In the genomic region with DNA sequence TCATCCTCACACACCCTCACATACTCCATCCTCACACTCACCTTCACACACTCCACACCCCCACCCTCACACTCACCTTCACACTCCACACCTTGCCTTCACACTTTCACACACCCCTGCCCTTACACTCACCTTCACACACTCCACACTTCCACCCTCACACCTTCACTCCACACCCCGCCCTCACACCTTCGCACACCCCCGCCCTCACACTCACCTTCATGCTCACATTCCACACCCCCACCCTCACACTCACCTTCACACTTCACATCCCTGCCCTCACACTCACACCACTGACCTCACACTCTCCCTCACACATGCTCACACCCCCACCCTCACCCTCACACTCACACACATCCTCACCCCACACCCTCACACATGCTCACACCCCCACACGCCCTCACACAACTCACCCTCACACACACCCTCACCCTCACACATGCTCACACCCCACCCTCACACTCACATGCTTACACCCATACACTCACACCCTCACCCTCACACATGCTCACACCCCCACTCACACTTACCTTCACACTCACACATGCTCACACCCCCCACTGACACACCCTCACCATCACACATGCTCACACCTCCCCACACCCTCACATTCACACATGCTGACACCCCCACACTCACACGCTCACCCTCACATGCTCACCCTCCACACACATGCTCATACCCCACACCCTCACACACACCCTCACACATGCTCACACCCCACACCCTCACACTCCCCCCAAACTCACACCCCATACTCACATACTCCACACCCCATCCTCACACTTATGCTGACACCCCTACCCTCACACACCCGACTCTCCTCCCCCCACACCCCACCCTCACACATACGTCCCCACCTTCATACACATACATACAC, we compare ENCODE assay signal across 25 cellular contexts. TPM values are rescaled to one million over a fixed set of nuclear protein-coding genes. Genes with fewer than 3 reads are reported as not detected.
DNase-seq lines count a peak whose midpoint lies in the region; ATAC-seq and TF ChIP-seq lines count a peak whose summit lies in the region.
"Had no signal": no experiment of that assay in that cellular context is flagged by ENCODE, and none has a peak within 500 bp of the region (broad histone marks: within the 10 kb centered on the region; RNA-seq: fewer than 3 reads in every experiment).

No MANE protein-coding gene starts in this region.

- 92% methylated on average over 7 of the region's 7 CpGs for WGBS in suprapubic skin

- peak overlapping the region; percentile 27 for H3K27ac Mint-ChIP-seq in activated naive CD8-positive, alpha-beta T cell treated with anti-CD3 and anti-CD28 coated beads for 36 hours
- no peak overlapping the region for H3K27ac Mint-ChIP-seq in activated naive CD8-positive, alpha-beta T cell treated with anti-CD3 and anti-CD28 coated beads, Interleukin-2, amount 50 U/mL, for 24 hours
- no peak overlapping the region for H3K27ac Mint-ChIP-seq in activated naive CD8-positive, alpha-beta T cell treated with anti-CD3 and anti-CD28 coated beads, Interleukin-2, amount 10 ng/mL, durations not matched to agents 7 days and 5 days
- H3K27ac Mint-ChIP-seq: activated B cell treated with CpG ODN at 0.5 μM for 24 hours, neural progenitor cell had no signal

- no peak for TF ChIP-seq EP300 in suprapubic skin (IDR thresholded peaks at IDR 0.05)

- peaks cover 39% of the 10 kb centered on the region for H3K36me3 Mint-ChIP-seq in activated naive CD8-positive, alpha-beta T cell treated with anti-CD3 and anti-CD28 coated beads for 36 hours
- peaks cover 30% of the 10 kb centered on the region for H3K36me3 Mint-ChIP-seq in activated naive CD8-positive, alpha-beta T cell treated with anti-CD3 and anti-CD28 coated beads, Interleukin-2, amount 50 U/mL, for 24 hours (ENCODE audit: low read depth)
- peaks cover 17% of the 10 kb centered on the region for H3K36me3 Mint-ChIP-seq in activated naive CD8-positive, alpha-beta T cell treated with anti-CD3 and anti-CD28 coated beads, Interleukin-2, amount 10 ng/mL, durations not matched to agents 7 days and 5 days
- H3K36me3 Mint-ChIP-seq: neural progenitor cell had no signal

- ATAC-seq in activated naive CD8-positive, alpha-beta T cell treated with anti-CD3 and anti-CD28 coated beads, Interleukin-2, amount 50 U/mL, for 24 hours: no peak
- no peak for ATAC-seq in activated naive CD8-positive, alpha-beta T cell treated with anti-CD3 and anti-CD28 coated beads, Interleukin-2, amount 10 ng/mL, durations not matched to agents 7 days and 5 days (ENCODE audit: low read depth)
- ATAC-seq in HG03135 (IDR thresholded peaks at IDR 0.05; ENCODE audit: unreplicated experiment): no peak
- ATAC-seq: Panc1 had no signal

- no peak for TF ChIP-seq POLR2A in suprapubic skin (IDR thresholded peaks at IDR 0.05)

- peaks cover 9% of the 10 kb centered on the region for H3K9me3 Mint-ChIP-seq in activated naive CD8-positive, alpha-beta T cell treated with anti-CD3 and anti-CD28 coated beads for 36 hours
- H3K9me3 Mint-ChIP-seq in activated naive CD8-positive, alpha-beta T cell treated with anti-CD3 and anti-CD28 coated beads, Interleukin-2, amount 50 U/mL, for 24 hours: peaks cover 7% of the 10 kb centered on the region
- peaks cover 7% of the 10 kb centered on the region for H3K9me3 Mint-ChIP-seq in activated naive CD8-positive, alpha-beta T cell treated with anti-CD3 and anti-CD28 coated beads, Interleukin-2, amount 10 ng/mL, durations not matched to agents 7 days and 5 days
- H3K9me3 Mint-ChIP-seq: activated B cell treated with CpG ODN at 0.5 μM for 24 hours, neural progenitor cell had no signal

- no peak for DNase-seq in activated naive CD8-positive, alpha-beta T cell treated with anti-CD3 and anti-CD28 coated beads for 36 hours
- no peak for DNase-seq in activated naive CD8-positive, alpha-beta T cell treated with anti-CD3 and anti-CD28 coated beads, Interleukin-2, amount 50 U/mL, for 24 hours
- peak; percentile 6 for DNase-seq in activated naive CD8-positive, alpha-beta T cell treated with anti-CD3 and anti-CD28 coated beads, Interleukin-2, amount 10 ng/mL, durations not matched to agents 7 days and 5 days
- DNase-seq in mesenteric fat pad (ENCODE audit: low spot score) (peak; percentile 47), suprapubic skin (ENCODE audit: low spot score in 2 of 2) (peak; percentile 36 to 50), NK-92 (lab: John Stamatoyannopoulos, UW; ENCODE audit: unreplicated experiment) (no peak)
- DNase-seq: ACHN; activated B cell treated with CpG ODN at 0.5 μM for 24 hours; BE2C; colonic mucosa; DMS153; effector CD8-positive, alpha-beta T cell; glutamatergic neuron; NCI-H1694; NCI-H524 treated with DMSO at 0.1 percent for 48 hours; SJCRH30; stimulated activated naive CD8-positive, alpha-beta T cell treated with anti-CD3 and anti-CD28 coated beads, Interleukin-15, amount 100 ng/mL, for 72 hours had no signal

- no peaks in the 10 kb centered on the region for H3K4me1 ChIP-seq in suprapubic skin
- H3K4me1 ChIP-seq: BE2C, breast epithelium, colonic mucosa, neural progenitor cell, SJCRH30, tibial artery had no signal

- no peak for TF ChIP-seq CTCF in suprapubic skin (IDR thresholded peaks at IDR 0.05)

- H3K4me3 ChIP-seq in suprapubic skin: no peak overlapping the region
- H3K4me3 ChIP-seq: breast epithelium, colonic mucosa, neural progenitor cell, SJCRH30, tibial artery had no signal

- H3K4me1 Mint-ChIP-seq in activated naive CD8-positive, alpha-beta T cell treated with anti-CD3 and anti-CD28 coated beads for 36 hours: no peaks in the 10 kb centered on the region
- peaks cover 2% of the 10 kb centered on the region for H3K4me1 Mint-ChIP-seq in activated naive CD8-positive, alpha-beta T cell treated with anti-CD3 and anti-CD28 coated beads, Interleukin-2, amount 50 U/mL, for 24 hours
- H3K4me1 Mint-ChIP-seq in activated naive CD8-positive, alpha-beta T cell treated with anti-CD3 and anti-CD28 coated beads, Interleukin-2, amount 10 ng/mL, durations not matched to agents 7 days and 5 days: peaks cover 2% of the 10 kb centered on the region
- H3K4me1 Mint-ChIP-seq: neural progenitor cell; stimulated activated naive CD8-positive, alpha-beta T cell treated with anti-CD3 and anti-CD28 coated beads, Interleukin-15, amount 100 ng/mL, for 72 hours had no signal

- H3K9me3 ChIP-seq in suprapubic skin: no peaks in the 10 kb centered on the region
- H3K9me3 ChIP-seq: BE2C, breast epithelium, colonic mucosa, SJCRH30, tibial artery had no signal

- POLR2A ChIA-PET in activated naive CD8-positive, alpha-beta T cell treated with anti-CD3 and anti-CD28 coated beads, Interleukin-2, amount 10 ng/mL, durations not matched to agents 7 days and 5 days (lab: Charles Lee): no interaction called here

- H3K27me3 ChIP-seq in suprapubic skin: no peaks in the 10 kb centered on the region
- H3K27me3 ChIP-seq: BE2C, breast epithelium, colonic mucosa, neural progenitor cell, SJCRH30, tibial artery had no signal

- H3K4me3 Mint-ChIP-seq in activated naive CD8-positive, alpha-beta T cell treated with anti-CD3 and anti-CD28 coated beads for 36 hours: no peak overlapping the region
- no peak overlapping the region for H3K4me3 Mint-ChIP-seq in activated naive CD8-positive, alpha-beta T cell treated with anti-CD3 and anti-CD28 coated beads, Interleukin-2, amount 50 U/mL, for 24 hours
- no peak overlapping the region for H3K4me3 Mint-ChIP-seq in activated naive CD8-positive, alpha-beta T cell treated with anti-CD3 and anti-CD28 coated beads, Interleukin-2, amount 10 ng/mL, durations not matched to agents 7 days and 5 days
- H3K4me3 Mint-ChIP-seq: activated B cell treated with CpG ODN at 0.5 μM for 24 hours; neural progenitor cell; stimulated activated naive CD8-positive, alpha-beta T cell treated with anti-CD3 and anti-CD28 coated beads, Interleukin-15, amount 100 ng/mL, for 72 hours had no signal

- peaks cover 5% of the 10 kb centered on the region for H3K36me3 ChIP-seq in suprapubic skin
- H3K36me3 ChIP-seq: BE2C, colonic mucosa, neural progenitor cell, SJCRH30 had no signal

- no peak overlapping the region for H3K27ac ChIP-seq in suprapubic skin
- H3K27ac ChIP-seq: breast epithelium, colonic mucosa, HL-60, neural progenitor cell, SJCRH30, tibial artery had no signal

- no peaks in the 10 kb centered on the region for H3K27me3 Mint-ChIP-seq in activated naive CD8-positive, alpha-beta T cell treated with anti-CD3 and anti-CD28 coated beads for 36 hours
- no peaks in the 10 kb centered on the region for H3K27me3 Mint-ChIP-seq in activated naive CD8-positive, alpha-beta T cell treated with anti-CD3 and anti-CD28 coated beads, Interleukin-2, amount 50 U/mL, for 24 hours
- H3K27me3 Mint-ChIP-seq in activated naive CD8-positive, alpha-beta T cell treated with anti-CD3 and anti-CD28 coated beads, Interleukin-2, amount 10 ng/mL, durations not matched to agents 7 days and 5 days: no peaks in the 10 kb centered on the region
- H3K27me3 Mint-ChIP-seq: activated B cell treated with CpG ODN at 0.5 μM for 24 hours; stimulated activated naive CD8-positive, alpha-beta T cell treated with anti-CD3 and anti-CD28 coated beads, Interleukin-15, amount 100 ng/mL, for 72 hours had no signal

RNA-seq across cellular contexts. Expression of a gene that starts 44.5 kb away (rescaled TPM):
- not detected for total RNA-seq in activated naive CD8-positive, alpha-beta T cell treated with anti-CD3 and anti-CD28 coated beads for 36 hours
- not detected for total RNA-seq in activated naive CD8-positive, alpha-beta T cell treated with anti-CD3 and anti-CD28 coated beads, Interleukin-2, amount 10 ng/mL, durations not matched to agents 7 days and 5 days
- total RNA-seq in mesenteric fat pad (not detected), suprapubic skin (10 to 100 TPM in 1 of 4 donors, 1 to 10 TPM in 3; 2.3 to 10.2 (median 8.3) TPM)
- total RNA-seq: activated B cell treated with CpG ODN at 0.5 μM for 24 hours, kidney epithelial cell, lung microvascular endothelial cell had no signal

Comparison
In these comparisons a context has a peak if more than half of its experiments do, and no peak if none do; other contexts are left out.
1. DNase-seq: peak in activated naive CD8-positive, alpha-beta T cell treated with anti-CD3 and anti-CD28 coated beads, Interleukin-2, amount 10 ng/mL, durations not matched to agents 7 days and 5 days (single experiment), mesenteric fat pad (single experiment) and suprapubic skin (2 of 2); none in activated naive CD8-positive, alpha-beta T cell treated with anti-CD3 and anti-CD28 coated beads for 36 hours (single experiment), activated naive CD8-positive, alpha-beta T cell treated with anti-CD3 and anti-CD28 coated beads, Interleukin-2, amount 50 U/mL, for 24 hours (single experiment) and NK-92 (single experiment).